Comparison of ENCODE assay signal across 21 cellular contexts in genomic region chr18:8562914-8563313, GRCh38.
"Had no signal": no experiment of that assay in that cellular context is flagged by ENCODE, and none has a peak within 500 bp of the region (broad histone marks: within the 10 kb centered on the region; RNA-seq: fewer than 3 reads in every experiment).

No MANE protein-coding gene starts in this region.

- H3K4me3 ChIP-seq: coronary artery, gastroesophageal sphincter, lower lobe of right lung, ovary, psoas muscle, right lobe of liver, thoracic aorta, upper lobe of right lung had no signal

- H3K4me1 ChIP-seq: gastroesophageal sphincter, lower lobe of right lung, right lobe of liver, upper lobe of right lung had no signal

- H3K36me3 ChIP-seq: gastroesophageal sphincter, lower lobe of right lung, ovary, right lobe of liver, thoracic aorta, upper lobe of right lung had no signal

- H3K27ac ChIP-seq: coronary artery, gastroesophageal sphincter, lower lobe of right lung, ovary, psoas muscle, right lobe of liver, thoracic aorta, upper lobe of right lung had no signal

- ATAC-seq: activated CD8-positive, alpha-beta T cell treated with anti-CD3 and anti-CD28 coated beads for 36 hours; activated naive CD8-positive, alpha-beta T cell treated with anti-CD3 and anti-CD28 coated beads, Interleukin-2, amount 50 U/mL, for 24 hours; esophagus mucosa; gastroesophageal sphincter; lower lobe of right lung; naive thymus-derived CD8-positive, alpha-beta T cell; right lobe of liver; upper lobe of right lung had no signal

- DNase-seq: activated CD4-positive, alpha-beta T cell treated with anti-CD3 and anti-CD28 coated beads for 48 hours; activated CD4-positive, CD25-positive, alpha-beta regulatory T cell; activated CD8-positive, alpha-beta T cell treated with anti-CD3 and anti-CD28 coated beads for 36 hours; activated effector memory CD4-positive, alpha-beta T cell treated with Interleukin-2 at 50 U/mL for 16 hours; activated naive CD4-positive, alpha-beta T cell treated with anti-CD3 and anti-CD28 coated beads, Interleukin-2, amount 10 ng/mL, durations not matched to agents 7 days and 5 days; activated naive CD8-positive, alpha-beta T cell treated with anti-CD3 and anti-CD28 coated beads, Interleukin-2, amount 50 U/mL, for 24 hours; activated T-cell treated with anti-CD3 and anti-CD28 coated beads, Interleukin-2, amount 50 U/mL, for 24 hours; anterior cingulate cortex; central memory CD4-positive, alpha-beta T cell; lower lobe of right lung; naive thymus-derived CD8-positive, alpha-beta T cell; ovary; psoas muscle; right lobe of liver; small intestine; stimulated activated CD4-positive, alpha-beta T cell treated with anti-CD3 and anti-CD28 coated beads, Interleukin-4, amount 100 ng/mL, for 1 hour; upper lobe of right lung had no signal

- H3K9me3 ChIP-seq: gastroesophageal sphincter, lower lobe of right lung, ovary, psoas muscle, right lobe of liver, thoracic aorta, upper lobe of right lung had no signal

- H3K27me3 ChIP-seq: gastroesophageal sphincter, ovary, right lobe of liver, upper lobe of right lung had no signal
